2 cellular contexts compared by ENCODE assay signal in the genomic region with DNA sequence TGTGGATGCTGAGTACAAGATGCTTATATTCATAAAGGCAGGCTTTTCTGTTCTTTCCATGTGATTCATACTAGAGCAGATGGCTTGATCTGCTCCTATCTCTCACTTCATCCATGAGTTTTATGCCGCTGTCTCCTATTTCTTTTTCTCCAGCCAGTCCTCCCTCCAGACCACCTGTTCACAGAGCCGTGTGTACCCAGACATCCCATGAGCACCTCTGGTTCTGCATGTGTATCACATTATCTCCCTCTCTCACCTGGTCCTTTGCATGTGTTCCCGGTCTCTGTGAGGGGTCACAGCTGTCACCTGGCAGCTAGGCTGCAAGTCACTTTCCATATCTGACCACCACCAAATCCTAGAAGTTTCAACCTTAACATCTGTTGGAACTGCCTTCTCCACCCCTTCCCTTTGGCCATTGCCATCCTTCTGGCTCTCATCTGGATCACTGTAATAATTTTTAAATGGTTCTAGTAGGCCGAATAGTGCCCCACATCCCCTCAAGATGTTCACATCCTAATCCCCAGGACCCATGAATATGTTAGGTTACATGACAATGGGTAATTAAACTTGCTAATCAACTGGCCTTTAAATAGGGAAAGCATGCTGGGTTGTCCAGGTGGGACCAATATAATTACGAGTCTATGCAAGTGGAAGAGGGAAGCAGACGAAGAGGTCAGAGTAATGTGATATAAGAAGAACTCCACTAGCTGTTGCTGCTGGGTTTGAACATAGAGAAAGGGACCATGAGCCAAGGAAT.
TF ChIP-seq lines count a peak whose summit lies in the region.

No MANE protein-coding gene starts in this region.

TF ChIP-seq in H1, 55 proteins besides CTCF, POLR2A, EP300 and RAD21 (continues in another document):
- TF ChIP-seq SUZ12 (IDR thresholded peaks at IDR 0.05; ENCODE audit: low read length): no peak
- TF ChIP-seq CHD2 (IDR thresholded peaks at IDR 0.05; ENCODE audit: low read length): no peak
- TF ChIP-seq JUND (IDR thresholded peaks at IDR 0.05; ENCODE audit: low read length): 0 out of 2 replicates have a peak, but pooled peaks have one; percentile 5
- no peak for TF ChIP-seq NRF1 (IDR thresholded peaks at IDR 0.05; ENCODE audit: low read depth, low read length)
- TF ChIP-seq KDM5A (IDR thresholded peaks at IDR 0.05; ENCODE audit: low read length): no peak
- TF ChIP-seq MAFK (IDR thresholded peaks at IDR 0.05; ENCODE audit: low read depth, low read length): no peak
- TF ChIP-seq NANOG (IDR thresholded peaks at IDR 0.05; ENCODE audit: insufficient read depth, low read depth, low read length, poor library complexity, severe bottlenecking): peak; percentile 89
- no peak for TF ChIP-seq CBX8 (IDR thresholded peaks at IDR 0.05; ENCODE audit: borderline replicate concordance, low read depth, low read length)
- TF ChIP-seq, protein P1, sequence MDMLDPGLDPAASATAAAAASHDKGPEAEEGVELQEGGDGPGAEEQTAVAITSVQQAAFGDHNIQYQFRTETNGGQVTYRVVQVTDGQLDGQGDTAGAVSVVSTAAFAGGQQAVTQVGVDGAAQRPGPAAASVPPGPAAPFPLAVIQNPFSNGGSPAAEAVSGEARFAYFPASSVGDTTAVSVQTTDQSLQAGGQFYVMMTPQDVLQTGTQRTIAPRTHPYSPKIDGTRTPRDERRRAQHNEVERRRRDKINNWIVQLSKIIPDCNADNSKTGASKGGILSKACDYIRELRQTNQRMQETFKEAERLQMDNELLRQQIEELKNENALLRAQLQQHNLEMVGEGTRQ (IDR thresholded peaks at IDR 0.05; ENCODE audit: low read length): no peak
- no peak for TF ChIP-seq SIN3A (conservative IDR thresholded peaks at IDR 0.05 in 1 of 2, IDR thresholded peaks at IDR 0.05 in 1 of 2; ENCODE audit: low read depth in 1 of 2, low read length in 2 of 2)
- no peak for TF ChIP-seq SAP30 (IDR thresholded peaks at IDR 0.05; ENCODE audit: insufficient read depth, insufficient replicate concordance, low read length)
- TF ChIP-seq RXRA (IDR thresholded peaks at IDR 0.05; ENCODE audit: insufficient read depth, low read depth, low read length): no peak
- TF ChIP-seq CEBPB (IDR thresholded peaks at IDR 0.05; ENCODE audit: low read depth, low read length): no peak
- no peak for TF ChIP-seq SP2 (IDR thresholded peaks at IDR 0.05; ENCODE audit: low read length)
- TF ChIP-seq, protein P2, sequence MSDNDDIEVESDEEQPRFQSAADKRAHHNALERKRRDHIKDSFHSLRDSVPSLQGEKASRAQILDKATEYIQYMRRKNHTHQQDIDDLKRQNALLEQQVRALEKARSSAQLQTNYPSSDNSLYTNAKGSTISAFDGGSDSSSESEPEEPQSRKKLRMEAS (IDR thresholded peaks at IDR 0.05): no peak
- TF ChIP-seq SIRT6 (IDR thresholded peaks at IDR 0.05; ENCODE audit: low read length): no peak
- no peak for TF ChIP-seq CBX5 (IDR thresholded peaks at IDR 0.05; ENCODE audit: low read depth, low read length)
- TF ChIP-seq BRCA1 (IDR thresholded peaks at IDR 0.05; ENCODE audit: low read depth, low read length): no peak
- no peak for TF ChIP-seq PHF8 (conservative IDR thresholded peaks at IDR 0.05; ENCODE audit: low read depth, low read length)

TF ChIP-seq in neural cell, 6 proteins besides CTCF, POLR2A, EP300 and RAD21:
- TF ChIP-seq TAF1 (IDR thresholded peaks at IDR 0.05; ENCODE audit: low read depth) (no peak), EZH2 (IDR thresholded peaks at IDR 0.05; ENCODE audit: borderline replicate concordance, insufficient read depth, low read length, poor library complexity, severe bottlenecking) (no peak), POLR2AphosphoS5 (IDR thresholded peaks at IDR 0.05) (no peak), MXI1 (conservative IDR thresholded peaks at IDR 0.05; ENCODE audit: poor library complexity, severe bottlenecking) (no peak), SMC3 (conservative IDR thresholded peaks at IDR 0.05; ENCODE audit: poor library complexity) (no peak)
- TF ChIP-seq, protein P3, sequence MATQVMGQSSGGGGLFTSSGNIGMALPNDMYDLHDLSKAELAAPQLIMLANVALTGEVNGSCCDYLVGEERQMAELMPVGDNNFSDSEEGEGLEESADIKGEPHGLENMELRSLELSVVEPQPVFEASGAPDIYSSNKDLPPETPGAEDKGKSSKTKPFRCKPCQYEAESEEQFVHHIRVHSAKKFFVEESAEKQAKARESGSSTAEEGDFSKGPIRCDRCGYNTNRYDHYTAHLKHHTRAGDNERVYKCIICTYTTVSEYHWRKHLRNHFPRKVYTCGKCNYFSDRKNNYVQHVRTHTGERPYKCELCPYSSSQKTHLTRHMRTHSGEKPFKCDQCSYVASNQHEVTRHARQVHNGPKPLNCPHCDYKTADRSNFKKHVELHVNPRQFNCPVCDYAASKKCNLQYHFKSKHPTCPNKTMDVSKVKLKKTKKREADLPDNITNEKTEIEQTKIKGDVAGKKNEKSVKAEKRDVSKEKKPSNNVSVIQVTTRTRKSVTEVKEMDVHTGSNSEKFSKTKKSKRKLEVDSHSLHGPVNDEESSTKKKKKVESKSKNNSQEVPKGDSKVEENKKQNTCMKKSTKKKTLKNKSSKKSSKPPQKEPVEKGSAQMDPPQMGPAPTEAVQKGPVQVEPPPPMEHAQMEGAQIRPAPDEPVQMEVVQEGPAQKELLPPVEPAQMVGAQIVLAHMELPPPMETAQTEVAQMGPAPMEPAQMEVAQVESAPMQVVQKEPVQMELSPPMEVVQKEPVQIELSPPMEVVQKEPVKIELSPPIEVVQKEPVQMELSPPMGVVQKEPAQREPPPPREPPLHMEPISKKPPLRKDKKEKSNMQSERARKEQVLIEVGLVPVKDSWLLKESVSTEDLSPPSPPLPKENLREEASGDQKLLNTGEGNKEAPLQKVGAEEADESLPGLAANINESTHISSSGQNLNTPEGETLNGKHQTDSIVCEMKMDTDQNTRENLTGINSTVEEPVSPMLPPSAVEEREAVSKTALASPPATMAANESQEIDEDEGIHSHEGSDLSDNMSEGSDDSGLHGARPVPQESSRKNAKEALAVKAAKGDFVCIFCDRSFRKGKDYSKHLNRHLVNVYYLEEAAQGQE (IDR thresholded peaks at IDR 0.05; ENCODE audit: borderline replicate concordance): no peak
